Comparison of ENCODE assay signal across 8 cellular contexts in the genomic region with DNA sequence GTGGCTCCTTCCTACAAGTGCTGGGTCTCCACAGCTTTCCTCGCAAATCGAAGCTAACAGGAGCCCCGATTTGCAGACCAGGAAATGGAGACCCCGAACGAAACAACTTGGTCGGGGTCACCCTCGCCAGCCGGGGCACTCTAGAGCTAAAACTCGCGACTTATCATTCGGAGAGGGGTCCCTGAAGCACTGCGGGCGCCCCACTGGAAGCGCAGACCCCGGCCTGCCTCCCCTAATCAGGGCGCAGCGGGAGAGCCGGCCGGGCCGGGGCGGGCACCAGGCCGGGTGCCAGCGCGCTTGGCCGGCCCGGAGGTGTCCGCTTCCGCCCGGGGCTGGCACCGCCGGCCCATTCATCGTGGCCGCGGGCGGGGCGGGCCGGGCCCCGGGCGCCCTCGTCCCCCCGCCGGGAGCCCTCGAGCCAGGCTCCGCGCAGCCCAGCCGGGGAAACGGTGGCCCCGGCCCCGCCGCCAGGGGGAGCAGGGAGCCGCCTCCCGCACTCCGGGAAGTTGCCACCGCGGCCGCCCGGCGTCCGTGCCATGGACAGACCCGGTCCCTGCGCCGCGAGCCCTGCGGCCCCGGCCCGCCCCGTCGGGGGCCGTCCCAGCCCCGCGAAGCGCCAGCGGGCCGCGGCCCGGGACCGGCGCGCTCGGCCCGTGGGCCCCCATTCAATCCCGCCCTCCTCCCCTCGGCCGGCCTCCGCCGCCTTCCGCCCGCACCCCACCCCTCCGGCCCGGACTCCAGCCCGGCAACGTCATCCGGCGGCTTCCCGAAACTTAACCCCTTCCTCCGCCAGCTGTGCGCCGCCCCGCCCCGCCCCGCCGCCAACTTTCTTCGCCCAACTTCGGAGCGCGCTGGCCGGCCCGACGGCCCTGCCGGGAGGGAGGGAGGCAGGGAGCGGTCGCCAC. TPM values are rescaled to one million over a fixed set of nuclear protein-coding genes. Genes with fewer than 3 reads are reported as not detected.
DNase-seq lines count a peak whose midpoint lies in the region; ATAC-seq, FAIRE-seq and TF ChIP-seq lines count a peak whose summit lies in the region.

No MANE protein-coding gene starts in this region.

- peaks cover 8% of the 10 kb centered on the region for H3K36me3 Mint-ChIP-seq in central memory CD8-positive, alpha-beta T cell (ENCODE audit: insufficient read depth)

- peak overlapping the region; percentile 91 to 92 for H3K27ac ChIP-seq in kidney (ENCODE audit: low read depth in 2 of 2, low read length in 2 of 2)

- H3K4me3 Mint-ChIP-seq in central memory CD8-positive, alpha-beta T cell, result peak overlapping the region; percentile 77

- H3K4me1 ChIP-seq in kidney (ENCODE audit: control insufficient read depth in 1 of 2, insufficient read depth in 1 of 2, low read depth in 1 of 2, low read length in 2 of 2), result peaks cover 23 to 29% of the 10 kb centered on the region in 2 donors

- peak; percentile 21 for DNase-seq in DMS153 treated with DMSO at 0.1 percent for 48 hours (lab: John Stamatoyannopoulos, UW; ENCODE audit: unreplicated experiment)
- DNase-seq in DMS153 (lab: John Stamatoyannopoulos, UW), result no peak
- DNase-seq in NCI-H146 (lab: John Stamatoyannopoulos, UW), result peak; percentile 66
- DNase-seq in central memory CD8-positive, alpha-beta T cell (ENCODE audit: low spot score in 2 of 2), result peak; percentile 59 to 69
- DNase-seq in kidney, result peak; percentile 95
- DNase-seq in stimulated activated CD4-positive, alpha-beta T cell treated with anti-CD3 and anti-CD28 coated beads, Interleukin-15, amount 100 ng/mL, for 1 hour (ENCODE audit: low read depth in 1 of 2, low spot score in 1 of 2), result peak; percentile 57 to 79

- no peak overlapping the region for H3K27ac Mint-ChIP-seq in central memory CD8-positive, alpha-beta T cell (ENCODE audit: low read depth)

- H3K9me3 Mint-ChIP-seq in central memory CD8-positive, alpha-beta T cell, result no peaks in the 10 kb centered on the region

- peak overlapping the region; percentile 69 to 80 for H3K4me3 ChIP-seq in kidney (ENCODE audit: low read length in 2 of 2)

- H3K36me3 ChIP-seq in kidney (ENCODE audit: control insufficient read depth in 1 of 2, insufficient read depth in 2 of 2, low read length in 2 of 2), result peaks cover 0 to 13% of the 10 kb centered on the region in 2 donors

- intact Hi-C loops in kidney (cut with DNase I), result loop anchor here (5.0 kb wide), 1 partner anchor 216 kb away; no protein-coding TSS in a partner anchor

- FAIRE-seq in kidney (lab: Jason Lieb, UNC), result no peak

- no peaks in the 10 kb centered on the region for H3K9me3 ChIP-seq in kidney (ENCODE audit: control insufficient read depth in 1 of 2, low read length in 2 of 2)

- H3K4me1 Mint-ChIP-seq in central memory CD8-positive, alpha-beta T cell, result peaks cover 20% of the 10 kb centered on the region

- peaks cover 17% of the 10 kb centered on the region for H3K27me3 Mint-ChIP-seq in central memory CD8-positive, alpha-beta T cell

- peak overlapping the region; percentile 67 to 68 for H3K9ac ChIP-seq in kidney (ENCODE audit: low read length in 2 of 2)

- peak; percentile 20 for ATAC-seq in HG02623 (IDR thresholded peaks at IDR 0.05; ENCODE audit: unreplicated experiment)
- peak; percentile 33 to 35 for ATAC-seq in activated CD4-positive, CD25-positive, alpha-beta regulatory T cell treated with anti-CD3 and anti-CD28 coated beads, Interleukin-2, amount 50 U/mL, for 24 hours
- no peak for ATAC-seq in central memory CD8-positive, alpha-beta T cell (replicated peaks; ENCODE audit: extremely low read depth, poor library complexity, severe bottlenecking)

- peak; percentile 58 for TF ChIP-seq CTCF in kidney (IDR thresholded peaks at IDR 0.05; ENCODE audit: borderline replicate concordance, extremely low read depth, insufficient read depth)

RNA-seq across cellular contexts. Expression of a gene that starts 1.0 kb away (rescaled TPM):
- total RNA-seq in kidney, result 231 TPM
- polyA plus RNA-seq in kidney (ENCODE audit: insufficient read depth, low read depth, low replicate concordance), result 83.4 TPM

RNA-seq across cellular contexts. Expression of a gene that starts 18.7 kb away (rescaled TPM):
- not detected for total RNA-seq in kidney
- polyA plus RNA-seq in kidney (ENCODE audit: insufficient read depth, low read depth, low replicate concordance), result not detected
